In genomic region chr2:200301953-200302628, GRCh38 we compare ENCODE assay signal across 22 cellular contexts. TPM values are rescaled to one million over a fixed set of nuclear protein-coding genes. Genes with fewer than 3 reads are reported as not detected.
A peak's percentile ranks its signal among the peaks of the same experiment; 100 is the strongest.
DNase-seq lines count a peak whose midpoint lies in the region; ATAC-seq and TF ChIP-seq lines count a peak whose summit lies in the region.
"Had no signal": no experiment of that assay in that cellular context is flagged by ENCODE, and none has a peak within 500 bp of the region (broad histone marks: within the 10 kb centered on the region; RNA-seq: fewer than 3 reads in every experiment).

No MANE protein-coding gene starts in this region.

- peaks cover 1% of the 10 kb centered on the region for H3K79me1 ChIP-seq in mesenchymal stem cell (replicated peaks; ENCODE audit: low read length, poor library complexity, severe bottlenecking)

- H3K27ac ChIP-seq in PC-3 (ENCODE audit: low read length) = peak overlapping the region; percentile 61
- peak overlapping the region; percentile 84 for H3K27ac ChIP-seq in epithelial cell of prostate
- H3K27ac ChIP-seq in mesenchymal stem cell (ENCODE audit: low read length, poor library complexity, severe bottlenecking) = peak overlapping the region; percentile 59
- no peak overlapping the region for H3K27ac ChIP-seq in endodermal cell (ENCODE audit: low read depth, low read length)
- H3K27ac ChIP-seq: left lung, uterus had no signal

- H2BK120ac ChIP-seq in mesenchymal stem cell (ENCODE audit: low read depth, low read length) = no peak overlapping the region

- intact Hi-C loops in Calu3 (cut with micrococcal nuclease; ENCODE audit: unreplicated experiment) = loop anchor here (5.0 kb wide), 3 partner anchors 45 to 250 kb away; no protein-coding TSS in a partner anchor
- intact Hi-C loops in PC-3 (cut with micrococcal nuclease) = loop anchor here (5.0 kb wide), 1 partner anchor 225 kb away; no protein-coding TSS in a partner anchor

- no peak for ATAC-seq in PC-3
- no peak for ATAC-seq in stimulated activated effector memory CD8-positive, alpha-beta T cell treated with anti-CD3 and anti-CD28 coated beads, Interleukin-12 subunit alpha, Interleukin-12 subunit beta, amount 100 ng/mL, for 72 hours
- ATAC-seq: left lung had no signal

- H3K9me3 ChIP-seq in PC-3 (ENCODE audit: low read length) = no peaks in the 10 kb centered on the region
- no peaks in the 10 kb centered on the region for H3K9me3 ChIP-seq in mesenchymal stem cell (ENCODE audit: control insufficient read depth, low read length)
- H3K9me3 ChIP-seq in endodermal cell (ENCODE audit: control insufficient read depth, low read length) = no peaks in the 10 kb centered on the region
- H3K9me3 ChIP-seq: left lung, uterus had no signal

- TF ChIP-seq CTCF in Calu3 (IDR thresholded peaks at IDR 0.05; ENCODE audit: unreplicated experiment) (no peak), PC-3 (conservative IDR thresholded peaks at IDR 0.05; ENCODE audit: low read depth, low read length) (no peak), endodermal cell (conservative IDR thresholded peaks at IDR 0.05) (no peak)

- peak overlapping the region; percentile 85 for H2BK5ac ChIP-seq in mesenchymal stem cell (ENCODE audit: low read depth, low read length, poor library complexity, severe bottlenecking)

- peak overlapping the region; percentile 52 for H3K4me2 ChIP-seq in PC-3 (ENCODE audit: low read length)
- H3K4me2 ChIP-seq in mesenchymal stem cell (ENCODE audit: low read length, poor library complexity, severe bottlenecking) = no peak overlapping the region

- H3K4me3 Mint-ChIP-seq in Calu3 (ENCODE audit: low read depth, unreplicated experiment) (peak overlapping the region; percentile 57), endodermal cell (no peak overlapping the region)
- H3K4me3 Mint-ChIP-seq in stimulated activated effector memory CD8-positive, alpha-beta T cell treated with anti-CD3 and anti-CD28 coated beads, Interleukin-12 subunit alpha, Interleukin-12 subunit beta, amount 100 ng/mL, for 72 hours = no peak overlapping the region
- H3K4me3 Mint-ChIP-seq: activated naive CD4-positive, alpha-beta T cell treated with anti-CD3 and anti-CD28 coated beads, Interleukin-2, amount 50 U/mL, for 24 hours; CD14-positive monocyte; H9 had no signal

- H3K4me3 ChIP-seq in PC-3 (ENCODE audit: low read length) = 0 out of 2 replicates have a peak overlapping the region, but pooled peaks have one; percentile 1
- H3K4me3 ChIP-seq in mesenchymal stem cell (ENCODE audit: insufficient read depth in 1 of 2, low read depth in 1 of 2, low read length in 2 of 2) = no peak overlapping the region
- H3K4me3 ChIP-seq in endodermal cell (ENCODE audit: low read length) = no peak overlapping the region
- H3K4me3 ChIP-seq: left lung, uterus had no signal

- H3K36me3 Mint-ChIP-seq in Calu3 (ENCODE audit: insufficient read depth, unreplicated experiment) (peaks cover 36% of the 10 kb centered on the region), endodermal cell (ENCODE audit: low read depth) (no peaks in the 10 kb centered on the region)
- no peaks in the 10 kb centered on the region for H3K36me3 Mint-ChIP-seq in stimulated activated effector memory CD8-positive, alpha-beta T cell treated with anti-CD3 and anti-CD28 coated beads, Interleukin-12 subunit alpha, Interleukin-12 subunit beta, amount 100 ng/mL, for 72 hours
- H3K36me3 Mint-ChIP-seq: activated naive CD4-positive, alpha-beta T cell treated with anti-CD3 and anti-CD28 coated beads, Interleukin-2, amount 50 U/mL, for 24 hours had no signal

- H3F3A ChIP-seq in PC-3 (ENCODE audit: low read length, unreplicated experiment) = peaks cover 17% of the 10 kb centered on the region

- H3K9ac ChIP-seq in PC-3 (ENCODE audit: low read length) (no peak overlapping the region), mesenchymal stem cell (ENCODE audit: low read length) (no peak overlapping the region), endodermal cell (ENCODE audit: extremely low read depth, low read length, poor library complexity, severe bottlenecking) (no peak overlapping the region)

- H3K9me3 Mint-ChIP-seq in Calu3 (ENCODE audit: low read depth, unreplicated experiment) (no peaks in the 10 kb centered on the region), endodermal cell (no peaks in the 10 kb centered on the region)
- H3K9me3 Mint-ChIP-seq in stimulated activated effector memory CD8-positive, alpha-beta T cell treated with anti-CD3 and anti-CD28 coated beads, Interleukin-12 subunit alpha, Interleukin-12 subunit beta, amount 100 ng/mL, for 72 hours = no peaks in the 10 kb centered on the region
- H3K9me3 Mint-ChIP-seq: activated naive CD4-positive, alpha-beta T cell treated with anti-CD3 and anti-CD28 coated beads, Interleukin-2, amount 50 U/mL, for 24 hours; H9 had no signal

- peaks cover 54% of the 10 kb centered on the region for H3K4me1 ChIP-seq in PC-3 (ENCODE audit: insufficient read depth, low read length)
- H3K4me1 ChIP-seq in mesenchymal stem cell (ENCODE audit: control insufficient read depth, insufficient read depth, low read depth, low read length) = peaks cover 7% of the 10 kb centered on the region
- peaks cover 3% of the 10 kb centered on the region for H3K4me1 ChIP-seq in endodermal cell (ENCODE audit: control insufficient read depth, insufficient read depth, low read length)
- H3K4me1 ChIP-seq: uterus had no signal

- H2BK15ac ChIP-seq in mesenchymal stem cell (ENCODE audit: low read depth, poor library complexity, severe bottlenecking) = no peak overlapping the region

- H3K36me3 ChIP-seq in PC-3 (ENCODE audit: low read depth, low read length) (no peaks in the 10 kb centered on the region), mesenchymal stem cell (ENCODE audit: control insufficient read depth in 1 of 2, insufficient read depth in 2 of 2, low read depth in 1 of 2, low read length in 2 of 2) (no peaks in the 10 kb centered on the region), endodermal cell (ENCODE audit: control insufficient read depth, insufficient read depth, low read length) (no peaks in the 10 kb centered on the region)
- H3K36me3 ChIP-seq: left lung, uterus had no signal

- peaks cover 32% of the 10 kb centered on the region for H3K79me2 ChIP-seq in PC-3 (ENCODE audit: low read length)

- no peak overlapping the region for H3K14ac ChIP-seq in mesenchymal stem cell (ENCODE audit: low read length in 2 of 2)

- H3K23ac ChIP-seq in mesenchymal stem cell (ENCODE audit: low read length in 2 of 2) = no peak overlapping the region

- CTCF ChIA-PET in Calu3 (lab: Charles Lee) = interaction anchor here (0.8 kb wide), 1 partner anchor 46 kb away, joined by 3 read pairs; no protein-coding TSS in a partner anchor
- CTCF ChIA-PET in PC-3 (lab: Charles Lee) = interaction anchor here (0.7 kb wide), 1 partner anchor 317 kb away, joined by 3 read pairs; no protein-coding TSS in a partner anchor

- DNase-seq in Calu3 (no peak), PC-3 (peak; percentile 64), epithelial cell of prostate (ENCODE audit: low read depth, low spot score) (no peak), mesenchymal stem cell (no peak), hypothalamus (lab: John Stamatoyannopoulos, UW) (no peak), NOMO-1 (lab: John Stamatoyannopoulos, UW; ENCODE audit: unreplicated experiment in 2 of 2) (no peak), endodermal cell (no peak)
- DNase-seq in stimulated activated effector memory CD8-positive, alpha-beta T cell treated with anti-CD3 and anti-CD28 coated beads, Interleukin-12 subunit alpha, Interleukin-12 subunit beta, amount 100 ng/mL, for 72 hours (ENCODE audit: low spot score in 2 of 2) = no peak
- DNase-seq: cerebellar nuclear complex, H9, left lung, midbrain, NCI-H1048, NCI-H2029, NCI-H345, NCI-H82, OCI-M1, uterus had no signal

- peak overlapping the region in 1 of 2 experiments; percentile 7 for H3K18ac ChIP-seq in mesenchymal stem cell (ENCODE audit: low read depth in 1 of 2, low read length in 2 of 2)

- H3K4me1 Mint-ChIP-seq in Calu3 (ENCODE audit: low read depth, unreplicated experiment) = peaks cover 81% of the 10 kb centered on the region
- H3K4me1 Mint-ChIP-seq in endodermal cell = peaks cover 1% of the 10 kb centered on the region
- H3K4me1 Mint-ChIP-seq in stimulated activated effector memory CD8-positive, alpha-beta T cell treated with anti-CD3 and anti-CD28 coated beads, Interleukin-12 subunit alpha, Interleukin-12 subunit beta, amount 100 ng/mL, for 72 hours = peaks cover 10% of the 10 kb centered on the region

- H3K27me3 ChIP-seq in PC-3 (ENCODE audit: low read length) = no peaks in the 10 kb centered on the region
- H3K27me3 ChIP-seq in mesenchymal stem cell (ENCODE audit: control insufficient read depth in 1 of 2, insufficient read depth in 1 of 2, low read length in 2 of 2) = no peaks in the 10 kb centered on the region
- no peaks in the 10 kb centered on the region for H3K27me3 ChIP-seq in endodermal cell (ENCODE audit: control insufficient read depth, insufficient read depth, low read length, poor library complexity, severe bottlenecking)
- H3K27me3 ChIP-seq: uterus had no signal

- no peak overlapping the region for H4K91ac ChIP-seq in mesenchymal stem cell (ENCODE audit: low read length)

- no peak overlapping the region for H3K4ac ChIP-seq in mesenchymal stem cell (ENCODE audit: low read depth in 1 of 2, low read length in 2 of 2)

- H3K9me2 ChIP-seq in PC-3 (replicated peaks; ENCODE audit: low read length) = no peaks in the 10 kb centered on the region

- BruUV-seq in Calu3 (replicated peaks; lab: Mats Ljungman, UMichigan) (no TSS peak), PC-3 (replicated peaks; lab: Mats Ljungman, UMichigan) (no TSS peak)

- H2AFZ ChIP-seq in PC-3 (ENCODE audit: low read length) (no peak overlapping the region), mesenchymal stem cell (ENCODE audit: low read depth, low read length) (no peak overlapping the region)

- POLR2A ChIA-PET in PC-3 (lab: Charles Lee; ENCODE audit: unreplicated experiment) = no interaction called here

- peak overlapping the region; percentile 97 for H2AK5ac ChIP-seq in mesenchymal stem cell (ENCODE audit: low read length, severe bottlenecking)

- H3K27ac Mint-ChIP-seq in Calu3 (ENCODE audit: unreplicated experiment) (peak overlapping the region; percentile 92), endodermal cell (no peak overlapping the region)
- no peak overlapping the region for H3K27ac Mint-ChIP-seq in stimulated activated effector memory CD8-positive, alpha-beta T cell treated with anti-CD3 and anti-CD28 coated beads, Interleukin-12 subunit alpha, Interleukin-12 subunit beta, amount 100 ng/mL, for 72 hours
- H3K27ac Mint-ChIP-seq: activated naive CD4-positive, alpha-beta T cell treated with anti-CD3 and anti-CD28 coated beads, Interleukin-2, amount 50 U/mL, for 24 hours; CD14-positive monocyte; progenitor cell of endocrine pancreas had no signal

- H4K8ac ChIP-seq in mesenchymal stem cell (ENCODE audit: low read length) = no peak overlapping the region

- no peaks in the 10 kb centered on the region for H4K20me1 ChIP-seq in PC-3 (ENCODE audit: low read length)

- no peak overlapping the region for H2BK12ac ChIP-seq in mesenchymal stem cell (ENCODE audit: low read length in 2 of 2)

- H3K27me3 Mint-ChIP-seq in Calu3 (ENCODE audit: unreplicated experiment) = no peaks in the 10 kb centered on the region
- H3K27me3 Mint-ChIP-seq in endodermal cell (ENCODE audit: insufficient read depth) = no peaks in the 10 kb centered on the region
- H3K27me3 Mint-ChIP-seq: progenitor cell of endocrine pancreas had no signal

- WGBS in mesenchymal stem cell = no CpG with 5 or more reads among the region's 1 CpG
- no CpG with 5 or more reads among the region's 1 CpG for WGBS in endodermal cell (ENCODE audit: insufficient coverage in 1 of 2, insufficient read length in 1 of 2), 2 experiments

RNA-seq across cellular contexts. Expression of gene SPATS2L, which starts 4.4 kb away (rescaled TPM):
- 378 and 497 TPM in 2 replicates for total RNA-seq in Calu3 (2022)
- 144 and 174 TPM in 2 replicates for total RNA-seq in PC-3 (2014; rRNA removed)
- 377 TPM for polyA plus RNA-seq in mesenchymal stem cell (2013, experiment 1 of 2)
- polyA plus RNA-seq in mesenchymal stem cell (2013, experiment 2 of 2) = 383 TPM
- 10 to 100 TPM; 40.3 to 89.9 TPM for total RNA-seq in endodermal cell
- polyA plus RNA-seq in endodermal cell (2013, experiment 1 of 2) = 52.1 TPM
- polyA plus RNA-seq in endodermal cell (2013, experiment 2 of 2) = 53.7 TPM
- total RNA-seq: G401 had no signal
